Comparison of ENCODE assay signal across 16 cellular contexts in genomic region chr16:10868089-10868488, GRCh38. TPM values are rescaled to one million over a fixed set of nuclear protein-coding genes. Genes with fewer than 3 reads are reported as not detected.
DNase-seq lines count a peak whose midpoint lies in the region; ATAC-seq and TF ChIP-seq lines count a peak whose summit lies in the region.
"Had no signal": no experiment of that assay in that cellular context is flagged by ENCODE, and none has a peak within 500 bp of the region (broad histone marks: within the 10 kb centered on the region; RNA-seq: fewer than 3 reads in every experiment).

No MANE protein-coding gene starts in this region.

- TF ChIP-seq CTCF in heart left ventricle (IDR thresholded peaks at IDR 0.05) = no peak
- TF ChIP-seq CTCF in OCI-LY1 (IDR thresholded peaks at IDR 0.05; ENCODE audit: low read length) = no peak
- TF ChIP-seq CTCF in tibial nerve (IDR thresholded peaks at IDR 0.05) = no peak
- no peak for TF ChIP-seq CTCF in mammary epithelial cell (conservative IDR thresholded peaks at IDR 0.05 in 1 of 2, IDR thresholded peaks at IDR 0.05 in 1 of 2; ENCODE audit: extremely low read depth in 1 of 2, insufficient read depth in 1 of 2, low read depth in 1 of 2, low read length in 2 of 2)

- H3F3A ChIP-seq in OCI-LY1 (ENCODE audit: insufficient read depth, low read length) = no peaks in the 10 kb centered on the region

- TF ChIP-seq POLR2A in heart left ventricle (IDR thresholded peaks at IDR 0.05) (no peak), tibial nerve (IDR thresholded peaks at IDR 0.05) (no peak)

- in situ Hi-C loops in mammary epithelial cell (cut with MboI; ENCODE audit: low sequenced_read_pairs in 2 of 2) = no loop called here

- H4K20me1 ChIP-seq in OCI-LY1 (ENCODE audit: insufficient read depth, low read length) (no peaks in the 10 kb centered on the region), mammary epithelial cell (ENCODE audit: insufficient read depth, low read length) (no peaks in the 10 kb centered on the region)

- H3K9ac ChIP-seq in OCI-LY1 (ENCODE audit: low read length) (peak overlapping the region; percentile 11; the same call in 1 of the 2 replicates), mammary epithelial cell (ENCODE audit: insufficient read depth, low read length) (no peak overlapping the region)

- DNase-seq in heart left ventricle = no peak
- DNase-seq in left ventricle myocardium superior = no peak
- no peak for DNase-seq in tibial nerve (ENCODE audit: low spot score in 2 of 2)
- DNase-seq in effector memory CD4-positive, alpha-beta T cell = no peak
- no peak for DNase-seq in NCI-H1048 (lab: John Stamatoyannopoulos, UW)
- no peak for DNase-seq in mammary epithelial cell
- DNase-seq: NCI-H2171, SIG-M5 had no signal

- dilution Hi-C loops in mammary epithelial cell (cut with HindIII; ENCODE audit: low sequenced_read_pairs) = no loop called here

- H3K27ac ChIP-seq in heart left ventricle (peak overlapping the region in 9 of 12 donors; percentile 40 to 92 (median 59)), OCI-LY1 (ENCODE audit: low read depth, low read length, poor library complexity, severe bottlenecking) (peak overlapping the region; percentile 80), layer of hippocampus (ENCODE audit: low read depth, low read length) (peak overlapping the region; percentile 35), tibial nerve (peak overlapping the region in 3 of 4 donors; percentile 44 to 55 (median 49)), mammary epithelial cell (ENCODE audit: insufficient read depth, low read depth, low read length) (no peak overlapping the region)
- no peak overlapping the region for H3K27ac ChIP-seq in effector memory CD4-positive, alpha-beta T cell (ENCODE audit: insufficient read depth, low read length, poor library complexity, severe bottlenecking)
- H3K27ac ChIP-seq: hepatocyte, VCaP had no signal

- H3K4me3 ChIP-seq in heart left ventricle = peak overlapping the region in 5 of 12 donors; percentile 10 to 40 (median 38)
- H3K4me3 ChIP-seq in OCI-LY1 (ENCODE audit: low read depth, low read length, poor library complexity, severe bottlenecking) = peak overlapping the region; percentile 35
- peak overlapping the region in 1 of 4 donors; percentile 22 for H3K4me3 ChIP-seq in tibial nerve
- H3K4me3 ChIP-seq in effector memory CD4-positive, alpha-beta T cell (ENCODE audit: insufficient read depth, low read depth, low read length, poor library complexity, severe bottlenecking) = no peak overlapping the region
- no peak overlapping the region for H3K4me3 ChIP-seq in mammary epithelial cell (replicated peaks in 1 of 3; ENCODE audit: insufficient read depth in 1 of 3, low read depth in 2 of 3, low read length in 3 of 3)
- H3K4me3 ChIP-seq: hepatocyte had no signal

- no peak for TF ChIP-seq EP300 in tibial nerve (IDR thresholded peaks at IDR 0.05)

- H3K36me3 ChIP-seq in heart left ventricle (no peaks in the 10 kb centered on the region), OCI-LY1 (ENCODE audit: insufficient read depth, low read length) (no peaks in the 10 kb centered on the region), tibial nerve (no peaks in the 10 kb centered on the region), mammary epithelial cell (ENCODE audit: insufficient read depth, low read length) (no peaks in the 10 kb centered on the region)
- no peaks in the 10 kb centered on the region for H3K36me3 ChIP-seq in effector memory CD4-positive, alpha-beta T cell (ENCODE audit: control insufficient read depth, insufficient read depth, low read length)
- H3K36me3 ChIP-seq: left lung had no signal

- H2AFZ ChIP-seq in OCI-LY1 (ENCODE audit: low read length) = no peak overlapping the region
- no peak overlapping the region for H2AFZ ChIP-seq in mammary epithelial cell (ENCODE audit: low read depth, low read length)
- H2AFZ ChIP-seq: hepatocyte had no signal

- CTCF ChIA-PET in mammary epithelial cell (lab: Charles Lee; ENCODE audit: low non-redundant PET) = no interaction called here

- no TSS peak for BruUV-seq in mammary epithelial cell (replicated peaks; lab: Mats Ljungman, UMichigan)

- no peaks in the 10 kb centered on the region for H3K9me3 ChIP-seq in heart left ventricle
- no peaks in the 10 kb centered on the region for H3K9me3 ChIP-seq in OCI-LY1 (ENCODE audit: low read length)
- H3K9me3 ChIP-seq in tibial nerve = no peaks in the 10 kb centered on the region
- H3K9me3 ChIP-seq in effector memory CD4-positive, alpha-beta T cell (ENCODE audit: control insufficient read depth, low read length) = no peaks in the 10 kb centered on the region
- no peaks in the 10 kb centered on the region for H3K9me3 ChIP-seq in mammary epithelial cell (replicated peaks; ENCODE audit: insufficient read depth, low read length)
- H3K9me3 ChIP-seq: left lung had no signal

- H3K79me2 ChIP-seq in OCI-LY1 (ENCODE audit: insufficient read depth, low read length) = no peaks in the 10 kb centered on the region
- no peaks in the 10 kb centered on the region for H3K79me2 ChIP-seq in mammary epithelial cell (ENCODE audit: insufficient read depth, low read length)
- H3K79me2 ChIP-seq: hepatocyte had no signal

- H3K9me2 ChIP-seq in OCI-LY1 (ENCODE audit: low read depth, low read length) = no peaks in the 10 kb centered on the region

- intact Hi-C loops in heart left ventricle (cut with DNase I) = loop anchor here in 2 of 10 donors (2.0 to 5.0 kb wide), 2 partner anchors 36 to 41 kb away; no protein-coding TSS in a partner anchor
- intact Hi-C loops in left ventricle myocardium superior (cut with micrococcal nuclease) = no loop called here
- intact Hi-C loops in mammary epithelial cell (cut with micrococcal nuclease) = no loop called here

- peaks cover 0 to 9% (median 0%) of the 10 kb centered on the region in 9 donors for H3K27me3 ChIP-seq in heart left ventricle
- H3K27me3 ChIP-seq in OCI-LY1 (ENCODE audit: insufficient read depth, low read length) = no peaks in the 10 kb centered on the region
- no peaks in the 10 kb centered on the region for H3K27me3 ChIP-seq in layer of hippocampus (ENCODE audit: control insufficient read depth, insufficient read depth, low read length)
- H3K27me3 ChIP-seq in tibial nerve = no peaks in the 10 kb centered on the region
- no peaks in the 10 kb centered on the region for H3K27me3 ChIP-seq in effector memory CD4-positive, alpha-beta T cell (replicated peaks; ENCODE audit: control insufficient read depth, insufficient read depth, low read length, poor library complexity, severe bottlenecking)
- no peaks in the 10 kb centered on the region for H3K27me3 ChIP-seq in mammary epithelial cell (ENCODE audit: insufficient read depth, low read length)
- H3K27me3 ChIP-seq: left lung had no signal

- H3K4me2 ChIP-seq in OCI-LY1 (ENCODE audit: low read length) = peak overlapping the region; percentile 65
- H3K4me2 ChIP-seq in mammary epithelial cell (ENCODE audit: insufficient read depth, low read depth, low read length) = no peak overlapping the region
- H3K4me2 ChIP-seq: hepatocyte had no signal

- WGBS in heart left ventricle, 4 donors = 84 to 99% (median 87%) methylated on average over 4 of the region's 4 CpGs
- WGBS in tibial nerve, 2 donors = 87 to 92% methylated on average over 4 of the region's 4 CpGs
- 91% methylated on average over 4 of the region's 4 CpGs for WGBS in mammary epithelial cell (ENCODE audit: low coverage, missing lambda C conversion rate)

- ATAC-seq in heart left ventricle = no peak
- no peak for ATAC-seq in left ventricle myocardium superior
- ATAC-seq: HCT116 had no signal

- H3K4me1 ChIP-seq in heart left ventricle (peaks cover 0 to 73% (median 29%) of the 10 kb centered on the region in 12 donors), OCI-LY1 (ENCODE audit: insufficient read depth, low read length, severe bottlenecking) (peaks cover 50% of the 10 kb centered on the region), tibial nerve (peaks cover 0 to 34% (median 29%) of the 10 kb centered on the region in 4 donors), mammary epithelial cell (ENCODE audit: insufficient read depth, low read length) (peaks cover 20% of the 10 kb centered on the region)
- H3K4me1 ChIP-seq in effector memory CD4-positive, alpha-beta T cell (ENCODE audit: control insufficient read depth, insufficient read depth, low read length, poor library complexity, severe bottlenecking) = peaks cover 6% of the 10 kb centered on the region

RNA-seq across cellular contexts. Expression of gene CIITA, which starts 8.9 kb away (rescaled TPM):
- total RNA-seq in heart left ventricle = 10 to 100 TPM in 3 of 9 donors, 1 to 10 TPM in 6; 1.6 to 73.9 (median 8.2) TPM
- 10 to 100 TPM in 1 of 2 donors, 1 to 10 TPM in 1; 2.6 to 10.8 TPM for polyA plus RNA-seq in heart left ventricle
- total RNA-seq in left ventricle myocardium superior = 12.2 TPM
- total RNA-seq in tibial nerve = 10 to 100 TPM in 3 of 4 donors, 1 to 10 TPM in 1; 7.5 to 38.7 (median 17.8) TPM
- total RNA-seq in mammary epithelial cell = under 1 TPM; 0.17 to 0.35 TPM
- polyA plus RNA-seq in mammary epithelial cell = 0.05 TPM
- polyA minus RNA-seq in mammary epithelial cell = not detected
- total RNA-seq: hepatocyte, neural crest cell had no signal

RNA-seq across cellular contexts. Expression of gene TVP23A, which starts 49.5 kb away (rescaled TPM):
- total RNA-seq in heart left ventricle (under 1 TPM in 5 of 9 donors, not detected in 4; 0.30 to 0.95 (median 0.34) TPM), left ventricle myocardium superior (0.47 TPM), tibial nerve (1 to 10 TPM in 1 of 4 donors, under 1 TPM in 2, not detected in 1; 0.20 to 3.1 (median 0.60) TPM), mammary epithelial cell (not detected)
- polyA plus RNA-seq in heart left ventricle (under 1 TPM; 0.08 TPM), mammary epithelial cell (not detected)
- not detected for polyA minus RNA-seq in mammary epithelial cell
- total RNA-seq: esophagus mucosa had no signal

Comparison
In these comparisons a context has a peak if more than half of its experiments do, and no peak if none do; other contexts are left out.
1. H3K27ac ChIP-seq: peak in heart left ventricle (9 of 12), OCI-LY1 (single experiment), layer of hippocampus (single experiment) and tibial nerve (3 of 4); none in effector memory CD4-positive, alpha-beta T cell (single experiment) and mammary epithelial cell (single experiment).